1 cellular context compared by ENCODE assay signal in genomic region chr2:203327918-203328734, GRCh38.
TF ChIP-seq lines count a peak whose summit lies in the region.

ABI2 (plus strand) TSS chr2:203328394; CDS start chr2:203328515, 121 bp downstream.

TF ChIP-seq in HCT116, 20 proteins besides CTCF, POLR2A, EP300 and RAD21 (continued from another document):
- TF ChIP-seq TCF7L2 (IDR thresholded peaks at IDR 0.05; ENCODE audit: borderline replicate concordance, extremely low read depth, insufficient read depth, insufficient read length) = no peak
- TF ChIP-seq SIN3A (IDR thresholded peaks at IDR 0.05; ENCODE audit: low read depth) = peak; percentile 65
- no peak for TF ChIP-seq JUND (IDR thresholded peaks at IDR 0.05)
- no peak for TF ChIP-seq EZH2 (IDR thresholded peaks at IDR 0.05)
- TF ChIP-seq POLR2AphosphoS5 (IDR thresholded peaks at IDR 0.05; ENCODE audit: low read depth, low read length) = peak; percentile 78
- TF ChIP-seq SP1 (IDR thresholded peaks at IDR 0.05; ENCODE audit: low read depth) = peak; percentile 39; the same call in 1 of the 2 replicates
- no peak for TF ChIP-seq ELF1 (IDR thresholded peaks at IDR 0.05; ENCODE audit: borderline replicate concordance, low read depth)
- no peak for TF ChIP-seq CBX3 (IDR thresholded peaks at IDR 0.05; ENCODE audit: low read depth)
- TF ChIP-seq YY1 (IDR thresholded peaks at IDR 0.05; ENCODE audit: extremely low read depth, insufficient replicate concordance, low read depth, low read length) = peak; percentile 56
- TF ChIP-seq, protein P1, sequence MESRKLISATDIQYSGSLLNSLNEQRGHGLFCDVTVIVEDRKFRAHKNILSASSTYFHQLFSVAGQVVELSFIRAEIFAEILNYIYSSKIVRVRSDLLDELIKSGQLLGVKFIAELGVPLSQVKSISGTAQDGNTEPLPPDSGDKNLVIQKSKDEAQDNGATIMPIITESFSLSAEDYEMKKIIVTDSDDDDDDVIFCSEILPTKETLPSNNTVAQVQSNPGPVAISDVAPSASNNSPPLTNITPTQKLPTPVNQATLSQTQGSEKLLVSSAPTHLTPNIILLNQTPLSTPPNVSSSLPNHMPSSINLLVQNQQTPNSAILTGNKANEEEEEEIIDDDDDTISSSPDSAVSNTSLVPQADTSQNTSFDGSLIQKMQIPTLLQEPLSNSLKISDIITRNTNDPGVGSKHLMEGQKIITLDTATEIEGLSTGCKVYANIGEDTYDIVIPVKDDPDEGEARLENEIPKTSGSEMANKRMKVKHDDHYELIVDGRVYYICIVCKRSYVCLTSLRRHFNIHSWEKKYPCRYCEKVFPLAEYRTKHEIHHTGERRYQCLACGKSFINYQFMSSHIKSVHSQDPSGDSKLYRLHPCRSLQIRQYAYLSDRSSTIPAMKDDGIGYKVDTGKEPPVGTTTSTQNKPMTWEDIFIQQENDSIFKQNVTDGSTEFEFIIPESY (IDR thresholded peaks at IDR 0.05; ENCODE audit: extremely low read depth, insufficient replicate concordance, low read length) = peak; percentile 61
